ENCODE assay signal across 1 cellular context in the genomic region with DNA sequence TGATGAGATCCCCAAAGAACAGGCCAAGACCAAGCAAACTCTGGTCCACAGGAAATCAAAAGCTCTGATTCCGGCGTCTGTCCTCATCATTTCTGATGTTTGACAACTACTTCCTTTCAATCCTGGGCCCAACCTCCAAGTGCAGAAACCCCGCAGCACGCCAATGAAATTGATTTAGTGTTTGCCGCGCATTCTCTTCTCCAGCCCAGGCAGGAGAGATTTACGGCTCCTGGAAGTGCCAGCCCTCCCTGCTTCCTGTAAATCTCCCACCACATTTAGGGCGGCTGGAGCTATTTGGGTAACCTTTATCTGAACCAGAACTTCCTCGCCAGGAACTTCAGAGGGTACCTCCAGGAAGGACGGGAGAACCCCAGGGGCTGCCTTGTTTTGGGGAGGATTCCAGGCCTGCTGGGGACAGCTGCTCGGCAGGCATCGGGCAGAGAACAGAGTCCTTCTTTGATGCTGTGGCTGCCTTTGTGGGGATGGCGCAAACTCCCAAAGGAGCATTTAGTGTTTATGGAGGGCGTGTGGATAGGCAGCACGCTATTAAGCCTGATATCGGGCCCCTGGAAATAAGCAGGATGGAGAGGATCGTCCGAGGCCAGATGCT.
TF ChIP-seq lines count a peak whose summit lies in the region.

No MANE protein-coding gene starts in this region.

TF ChIP-seq in K562, 482 proteins besides CTCF, POLR2A, EP300 and RAD21 (continued from another document):
- TF ChIP-seq ZNF764 (CRISPR knock-in tag; IDR thresholded peaks at IDR 0.05; ENCODE audit: low read depth): no peak
- TF ChIP-seq, protein P1, sequence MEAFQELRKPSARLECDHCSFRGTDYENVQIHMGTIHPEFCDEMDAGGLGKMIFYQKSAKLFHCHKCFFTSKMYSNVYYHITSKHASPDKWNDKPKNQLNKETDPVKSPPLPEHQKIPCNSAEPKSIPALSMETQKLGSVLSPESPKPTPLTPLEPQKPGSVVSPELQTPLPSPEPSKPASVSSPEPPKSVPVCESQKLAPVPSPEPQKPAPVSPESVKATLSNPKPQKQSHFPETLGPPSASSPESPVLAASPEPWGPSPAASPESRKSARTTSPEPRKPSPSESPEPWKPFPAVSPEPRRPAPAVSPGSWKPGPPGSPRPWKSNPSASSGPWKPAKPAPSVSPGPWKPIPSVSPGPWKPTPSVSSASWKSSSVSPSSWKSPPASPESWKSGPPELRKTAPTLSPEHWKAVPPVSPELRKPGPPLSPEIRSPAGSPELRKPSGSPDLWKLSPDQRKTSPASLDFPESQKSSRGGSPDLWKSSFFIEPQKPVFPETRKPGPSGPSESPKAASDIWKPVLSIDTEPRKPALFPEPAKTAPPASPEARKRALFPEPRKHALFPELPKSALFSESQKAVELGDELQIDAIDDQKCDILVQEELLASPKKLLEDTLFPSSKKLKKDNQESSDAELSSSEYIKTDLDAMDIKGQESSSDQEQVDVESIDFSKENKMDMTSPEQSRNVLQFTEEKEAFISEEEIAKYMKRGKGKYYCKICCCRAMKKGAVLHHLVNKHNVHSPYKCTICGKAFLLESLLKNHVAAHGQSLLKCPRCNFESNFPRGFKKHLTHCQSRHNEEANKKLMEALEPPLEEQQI (IDR thresholded peaks at IDR 0.05): no peak
- no peak for TF ChIP-seq NFXL1 (CRISPR knock-in tag; IDR thresholded peaks at IDR 0.05)
- TF ChIP-seq, protein P2, sequence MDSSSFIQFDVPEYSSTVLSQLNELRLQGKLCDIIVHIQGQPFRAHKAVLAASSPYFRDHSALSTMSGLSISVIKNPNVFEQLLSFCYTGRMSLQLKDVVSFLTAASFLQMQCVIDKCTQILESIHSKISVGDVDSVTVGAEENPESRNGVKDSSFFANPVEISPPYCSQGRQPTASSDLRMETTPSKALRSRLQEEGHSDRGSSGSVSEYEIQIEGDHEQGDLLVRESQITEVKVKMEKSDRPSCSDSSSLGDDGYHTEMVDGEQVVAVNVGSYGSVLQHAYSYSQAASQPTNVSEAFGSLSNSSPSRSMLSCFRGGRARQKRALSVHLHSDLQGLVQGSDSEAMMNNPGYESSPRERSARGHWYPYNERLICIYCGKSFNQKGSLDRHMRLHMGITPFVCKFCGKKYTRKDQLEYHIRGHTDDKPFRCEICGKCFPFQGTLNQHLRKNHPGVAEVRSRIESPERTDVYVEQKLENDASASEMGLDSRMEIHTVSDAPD (CRISPR knock-in tag; IDR thresholded peaks at IDR 0.05): no peak
- no peak for TF ChIP-seq POLR2H (tag; IDR thresholded peaks at IDR 0.05; ENCODE audit: low read depth)
- TF ChIP-seq SMAD4 (CRISPR knock-in tag; conservative IDR thresholded peaks at IDR 0.05): no peak
- TF ChIP-seq, protein P3, sequence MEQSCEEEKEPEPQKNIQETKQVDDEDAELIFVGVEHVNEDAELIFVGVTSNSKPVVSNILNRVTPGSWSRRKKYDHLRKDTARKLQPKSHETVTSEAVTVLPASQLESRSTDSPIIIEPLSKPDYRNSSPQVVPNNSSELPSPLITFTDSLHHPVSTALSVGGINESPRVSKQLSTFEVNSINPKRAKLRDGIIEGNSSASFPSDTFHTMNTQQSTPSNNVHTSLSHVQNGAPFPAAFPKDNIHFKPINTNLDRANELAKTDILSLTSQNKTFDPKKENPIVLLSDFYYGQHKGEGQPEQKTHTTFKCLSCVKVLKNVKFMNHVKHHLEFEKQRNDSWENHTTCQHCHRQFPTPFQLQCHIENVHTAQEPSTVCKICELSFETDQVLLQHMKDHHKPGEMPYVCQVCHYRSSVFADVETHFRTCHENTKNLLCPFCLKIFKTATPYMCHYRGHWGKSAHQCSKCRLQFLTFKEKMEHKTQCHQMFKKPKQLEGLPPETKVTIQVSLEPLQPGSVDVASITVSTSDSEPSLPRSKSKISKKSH (CRISPR knock-in tag; IDR thresholded peaks at IDR 0.05): no peak
- peak; percentile 50; the same call in 1 of the 2 replicates for TF ChIP-seq ETV1 (tag; conservative IDR thresholded peaks at IDR 0.05; ENCODE audit: low read depth)
- TF ChIP-seq, protein P4, sequence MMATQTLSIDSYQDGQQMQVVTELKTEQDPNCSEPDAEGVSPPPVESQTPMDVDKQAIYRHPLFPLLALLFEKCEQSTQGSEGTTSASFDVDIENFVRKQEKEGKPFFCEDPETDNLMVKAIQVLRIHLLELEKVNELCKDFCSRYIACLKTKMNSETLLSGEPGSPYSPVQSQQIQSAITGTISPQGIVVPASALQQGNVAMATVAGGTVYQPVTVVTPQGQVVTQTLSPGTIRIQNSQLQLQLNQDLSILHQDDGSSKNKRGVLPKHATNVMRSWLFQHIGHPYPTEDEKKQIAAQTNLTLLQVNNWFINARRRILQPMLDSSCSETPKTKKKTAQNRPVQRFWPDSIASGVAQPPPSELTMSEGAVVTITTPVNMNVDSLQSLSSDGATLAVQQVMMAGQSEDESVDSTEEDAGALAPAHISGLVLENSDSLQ (IDR thresholded peaks at IDR 0.05): peak; percentile 39
- TF ChIP-seq, protein P5, sequence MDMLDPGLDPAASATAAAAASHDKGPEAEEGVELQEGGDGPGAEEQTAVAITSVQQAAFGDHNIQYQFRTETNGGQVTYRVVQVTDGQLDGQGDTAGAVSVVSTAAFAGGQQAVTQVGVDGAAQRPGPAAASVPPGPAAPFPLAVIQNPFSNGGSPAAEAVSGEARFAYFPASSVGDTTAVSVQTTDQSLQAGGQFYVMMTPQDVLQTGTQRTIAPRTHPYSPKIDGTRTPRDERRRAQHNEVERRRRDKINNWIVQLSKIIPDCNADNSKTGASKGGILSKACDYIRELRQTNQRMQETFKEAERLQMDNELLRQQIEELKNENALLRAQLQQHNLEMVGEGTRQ (CRISPR knock-in tag; IDR thresholded peaks at IDR 0.05): no peak
- TF ChIP-seq, protein P6, sequence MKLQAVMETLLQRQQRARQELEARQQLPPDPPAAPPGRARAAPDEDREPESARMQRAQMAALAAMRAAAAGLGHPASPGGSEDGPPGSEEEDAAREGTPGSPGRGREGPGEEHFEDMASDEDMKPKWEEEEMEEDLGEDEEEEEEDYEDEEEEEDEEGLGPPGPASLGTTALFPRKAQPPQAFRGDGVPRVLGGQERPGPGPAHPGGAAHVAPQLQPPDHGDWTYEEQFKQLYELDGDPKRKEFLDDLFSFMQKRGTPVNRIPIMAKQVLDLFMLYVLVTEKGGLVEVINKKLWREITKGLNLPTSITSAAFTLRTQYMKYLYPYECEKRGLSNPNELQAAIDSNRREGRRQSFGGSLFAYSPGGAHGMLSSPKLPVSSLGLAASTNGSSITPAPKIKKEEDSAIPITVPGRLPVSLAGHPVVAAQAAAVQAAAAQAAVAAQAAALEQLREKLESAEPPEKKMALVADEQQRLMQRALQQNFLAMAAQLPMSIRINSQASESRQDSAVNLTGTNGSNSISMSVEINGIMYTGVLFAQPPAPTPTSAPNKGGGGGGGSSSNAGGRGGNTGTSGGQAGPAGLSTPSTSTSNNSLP (IDR thresholded peaks at IDR 0.05; ENCODE audit: borderline replicate concordance, low read depth, low read length): no peak
- no peak for TF ChIP-seq ZNF23 (CRISPR knock-in tag; IDR thresholded peaks at IDR 0.05)
- TF ChIP-seq NFIC (IDR thresholded peaks at IDR 0.05): no peak
- no peak for TF ChIP-seq SMARCA4 (IDR thresholded peaks at IDR 0.05)
- no peak for TF ChIP-seq TFAM (CRISPR knock-in tag; conservative IDR thresholded peaks at IDR 0.05)
- TF ChIP-seq GABPA (tag; conservative IDR thresholded peaks at IDR 0.05; ENCODE audit: low read depth): peak; percentile 60
- TF ChIP-seq ZNF507 (tag; conservative IDR thresholded peaks at IDR 0.05): no peak
- no peak for TF ChIP-seq KDM5B (IDR thresholded peaks at IDR 0.05; ENCODE audit: insufficient replicate concordance, low read depth, low read length)
TF ChIP-seq in K562: peak in this region for 5.
